20 cellular contexts compared by ENCODE assay signal in the genomic region with DNA sequence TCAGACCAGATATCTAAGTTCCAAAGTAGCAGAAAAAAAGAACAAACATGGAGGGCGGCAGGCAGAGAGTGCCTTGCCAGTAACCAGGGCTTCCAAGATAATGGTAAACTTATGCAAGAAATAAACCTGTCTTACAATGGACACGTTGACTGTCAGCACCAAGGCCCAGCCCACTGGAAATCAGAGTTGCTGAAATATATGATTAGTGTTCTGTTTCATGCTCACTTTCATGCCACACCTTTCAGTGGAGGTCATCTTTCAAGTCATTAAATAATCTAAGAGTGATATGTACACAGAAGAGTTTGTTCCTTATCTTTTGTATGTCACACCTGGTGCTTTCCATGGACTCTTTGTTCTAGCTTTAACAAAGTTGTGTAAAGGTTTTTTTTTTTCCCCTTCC.
A peak's percentile ranks its signal among the peaks of the same experiment; 100 is the strongest.
DNase-seq lines count a peak whose midpoint lies in the region; ATAC-seq, FAIRE-seq and TF ChIP-seq lines count a peak whose summit lies in the region.
"Had no signal": no experiment of that assay in that cellular context is flagged by ENCODE, and none has a peak within 500 bp of the region (broad histone marks: within the 10 kb centered on the region; RNA-seq: fewer than 3 reads in every experiment).

No MANE protein-coding gene starts in this region.

- H3K27ac Mint-ChIP-seq in WTC11, result no peak overlapping the region
- H3K27ac Mint-ChIP-seq: CD4-positive, CD25-positive, alpha-beta regulatory T cell; GM23338; T-cell had no signal

- H3K36me3 Mint-ChIP-seq in WTC11, result no peaks in the 10 kb centered on the region
- H3K36me3 Mint-ChIP-seq: CD4-positive, CD25-positive, alpha-beta regulatory T cell; T-cell had no signal

- H3K4me1 ChIP-seq in Peyer's patch (peaks cover 0 to 2% (median 0%) of the 10 kb centered on the region in 4 donors), keratinocyte (ENCODE audit: control insufficient read depth, extremely low read depth, insufficient read depth, low read length) (no peaks in the 10 kb centered on the region), stomach (peaks cover 9 to 63% (median 31%) of the 10 kb centered on the region in 4 donors)

- H3K4me3 ChIP-seq in Peyer's patch, result no peak overlapping the region
- no peak overlapping the region for H3K4me3 ChIP-seq in keratinocyte (ENCODE audit: control insufficient read depth in 2 of 3, extremely low read depth in 1 of 3, insufficient read depth in 2 of 3, low read depth in 1 of 3, low read length in 3 of 3)
- no peak overlapping the region for H3K4me3 ChIP-seq in stomach
- H3K4me3 ChIP-seq: GM23338 had no signal

- no peaks in the 10 kb centered on the region for H3K4me1 Mint-ChIP-seq in WTC11
- H3K4me1 Mint-ChIP-seq: CD4-positive, CD25-positive, alpha-beta regulatory T cell; GM23338; T-cell had no signal

- POLR2A ChIA-PET in WTC11 (lab: Charles Lee), result interaction anchor here (0.6 kb wide), 1 partner anchor 32 kb away, joined by 4 read pairs; no protein-coding TSS in a partner anchor

- no peaks in the 10 kb centered on the region for H3K9me1 ChIP-seq in keratinocyte (ENCODE audit: control insufficient read depth, extremely low read depth, insufficient read depth, low read length)

- no peak for TF ChIP-seq EP300 in stomach (IDR thresholded peaks at IDR 0.05)

- no peaks in the 10 kb centered on the region for H3K79me2 ChIP-seq in keratinocyte (ENCODE audit: control insufficient read depth, insufficient read depth, low read length)

- H3K27me3 ChIP-seq in Peyer's patch (no peaks in the 10 kb centered on the region), keratinocyte (ENCODE audit: control insufficient read depth, extremely low read depth, insufficient read depth, low read length) (no peaks in the 10 kb centered on the region), stomach (no peaks in the 10 kb centered on the region)

- peak overlapping the region; percentile 9 for H2AFZ ChIP-seq in keratinocyte (ENCODE audit: control insufficient read depth, low read length)
- H2AFZ ChIP-seq: GM23338 had no signal

- H3K4me2 ChIP-seq in keratinocyte (ENCODE audit: control insufficient read depth, extremely low read depth, insufficient read depth, low read depth, low read length), result no peak overlapping the region
- H3K4me2 ChIP-seq: GM23338 had no signal

- no peaks in the 10 kb centered on the region for H4K20me1 ChIP-seq in keratinocyte (ENCODE audit: control insufficient read depth, extremely low read depth, insufficient read depth, low read length)

- TF ChIP-seq POLR2A in Peyer's patch (IDR thresholded peaks at IDR 0.05) (peak in 1 of 2 donors; percentile 51), stomach (IDR thresholded peaks at IDR 0.05) (no peak)

- no peak for ATAC-seq in HG03108 (IDR thresholded peaks at IDR 0.05; ENCODE audit: unreplicated experiment)
- no peak for ATAC-seq in WTC11
- ATAC-seq: GM23338, HepG2, T-cell had no signal

- DNase-seq in NCI-H748 (lab: John Stamatoyannopoulos, UW; ENCODE audit: unreplicated experiment) (peak; percentile 50), NCI-H748 treated with DMSO at 0.1 percent for 48 hours (lab: John Stamatoyannopoulos, UW) (no peak), Peyer's patch (peak in 1 of 3 donors; percentile 75), keratinocyte (ENCODE audit: low read depth, low spot score) (no peak), stomach (peak; percentile 50), NCI-H1436 (lab: John Stamatoyannopoulos, UW) (no peak), WTC11 (ENCODE audit: low spot score) (no peak)
- DNase-seq: ACHN; CD4-positive, CD25-positive, alpha-beta regulatory T cell; DND-41; GDM1; NCI-H1436 treated with DMSO at 0.1 percent for 48 hours; NCI-H2171; NK-92 treated with Interleukin-12 subunit alpha and Interleukin-12 subunit beta, amount 100 ng/mL, for 24 hours; OCI-M1; T-cell had no signal

- TF ChIP-seq CTCF in Peyer's patch (IDR thresholded peaks at IDR 0.05) (no peak), keratinocyte (optimal IDR thresholded peaks at IDR 0.05 in 1 of 3, IDR thresholded peaks at IDR 0.05 in 1 of 3, conservative IDR thresholded peaks at IDR 0.05 in 1 of 3; ENCODE audit: extremely low read depth in 1 of 3, insufficient read depth in 2 of 3, low read length in 3 of 3) (no peak), stomach (IDR thresholded peaks at IDR 0.05) (no peak), WTC11 (IDR thresholded peaks at IDR 0.05) (no peak)

- H3K9me3 ChIP-seq in Peyer's patch, result no peaks in the 10 kb centered on the region
- H3K9me3 ChIP-seq in keratinocyte (ENCODE audit: control insufficient read depth, low read depth, low read length), result no peaks in the 10 kb centered on the region
- no peaks in the 10 kb centered on the region for H3K9me3 ChIP-seq in stomach

- H3K36me3 ChIP-seq in Peyer's patch (no peaks in the 10 kb centered on the region), keratinocyte (ENCODE audit: control insufficient read depth in 2 of 2, extremely low read depth in 1 of 2, insufficient read depth in 2 of 2, low read length in 2 of 2) (no peaks in the 10 kb centered on the region), stomach (no peaks in the 10 kb centered on the region)

- H3K27ac ChIP-seq in Peyer's patch (peak overlapping the region in 3 of 4 donors; percentile 24 to 68 (median 32)), keratinocyte (ENCODE audit: control insufficient read depth, insufficient read depth, low read length) (no peak overlapping the region), stomach (peak overlapping the region; percentile 50 to 70 (median 64))

- CTCF ChIA-PET in WTC11 (lab: Charles Lee), result interaction anchor here (1.6 kb wide), 1 partner anchor 156 kb away, joined by 3 read pairs; no protein-coding TSS in a partner anchor

- no peak overlapping the region for H3K4me3 Mint-ChIP-seq in WTC11
- H3K4me3 Mint-ChIP-seq: CD4-positive, CD25-positive, alpha-beta regulatory T cell; GM23338; T-cell had no signal

- H3K9ac ChIP-seq in keratinocyte (ENCODE audit: control insufficient read depth, extremely low read depth, insufficient read depth, low read length), result no peak overlapping the region

- 26 to 54% (median 33%) methylated on average over 2 of the region's 2 CpGs for WGBS in stomach, 5 donors

- no peak for FAIRE-seq in keratinocyte (lab: Jason Lieb, UNC)
- FAIRE-seq: GM12892, HepG2 had no signal

- H3K9me3 Mint-ChIP-seq in WTC11, result no peaks in the 10 kb centered on the region
- H3K9me3 Mint-ChIP-seq: GM23338, T-cell had no signal

- H3K27me3 Mint-ChIP-seq in WTC11 (ENCODE audit: low read depth), result no peaks in the 10 kb centered on the region
- H3K27me3 Mint-ChIP-seq: CD4-positive, CD25-positive, alpha-beta regulatory T cell had no signal

- intact Hi-C loops in stomach (cut with DNase I; ENCODE audit: low total_unique reads), result no loop called here

- dilution Hi-C loops in keratinocyte (cut with MboI; ENCODE audit: extremely low pct_ligation_motif_present, low sequenced_read_pairs), result no loop called here

TF ChIP-seq in WTC11, 78 proteins besides CTCF, POLR2A, EP300 and RAD21:
- no peak for TF ChIP-seq NR2C2 (CRISPR knock-in tag; IDR thresholded peaks at IDR 0.05)

Comparison
In these comparisons a context has a peak if more than half of its experiments do, and no peak if none do; other contexts are left out.
1. DNase-seq: peak in NCI-H748 (single experiment) and stomach (single experiment); none in NCI-H748 treated with DMSO at 0.1 percent for 48 hours (single experiment), keratinocyte (single experiment), NCI-H1436 (single experiment) and WTC11 (single experiment).